ENCODE assay signal across 11 cellular contexts in the genomic region with DNA sequence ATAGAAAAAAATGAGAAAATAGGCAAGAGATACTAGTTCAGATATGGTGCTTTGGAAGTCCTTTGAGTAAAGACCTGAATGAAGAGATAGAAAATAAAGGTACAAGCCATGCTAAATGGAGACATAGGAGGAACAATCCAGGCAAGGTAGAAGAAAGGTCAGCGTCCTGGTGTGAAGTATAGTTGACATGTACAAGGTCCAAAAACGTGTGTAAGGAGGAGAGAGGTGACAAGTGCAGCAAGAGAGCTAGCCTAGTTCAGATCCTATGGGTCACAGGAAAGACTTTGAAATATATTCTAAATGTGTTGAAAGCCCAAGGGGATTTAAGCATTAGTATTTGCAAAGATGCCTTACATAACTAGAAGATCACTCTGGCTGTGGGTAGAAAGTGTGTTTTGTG.
"Had no signal": no experiment of that assay in that cellular context is flagged by ENCODE, and none has a peak within 500 bp of the region (broad histone marks: within the 10 kb centered on the region; RNA-seq: fewer than 3 reads in every experiment).

No MANE protein-coding gene starts in this region.

- H3K9me3 ChIP-seq: HAP-1 had no signal

- H2AFZ ChIP-seq: GM23248, GM23338 had no signal

- DNase-seq: GM23248, GOT3, H7, H9, HCEC 1CT, HFFc6 had no signal

- ATAC-seq: GM23338, HCT116 had no signal

- H3K4me3 ChIP-seq: GM23248, GM23338, HAP-1 had no signal

- H3K27ac ChIP-seq: GM23248 had no signal

- H3K36me3 ChIP-seq: HAP-1 had no signal

- H3K9ac ChIP-seq: GM23248 had no signal

- H3K4me1 ChIP-seq: HAP-1 had no signal

- H3K4me2 ChIP-seq: GM23338 had no signal

- FAIRE-seq: H1, H54 had no signal
